In the genomic region with DNA sequence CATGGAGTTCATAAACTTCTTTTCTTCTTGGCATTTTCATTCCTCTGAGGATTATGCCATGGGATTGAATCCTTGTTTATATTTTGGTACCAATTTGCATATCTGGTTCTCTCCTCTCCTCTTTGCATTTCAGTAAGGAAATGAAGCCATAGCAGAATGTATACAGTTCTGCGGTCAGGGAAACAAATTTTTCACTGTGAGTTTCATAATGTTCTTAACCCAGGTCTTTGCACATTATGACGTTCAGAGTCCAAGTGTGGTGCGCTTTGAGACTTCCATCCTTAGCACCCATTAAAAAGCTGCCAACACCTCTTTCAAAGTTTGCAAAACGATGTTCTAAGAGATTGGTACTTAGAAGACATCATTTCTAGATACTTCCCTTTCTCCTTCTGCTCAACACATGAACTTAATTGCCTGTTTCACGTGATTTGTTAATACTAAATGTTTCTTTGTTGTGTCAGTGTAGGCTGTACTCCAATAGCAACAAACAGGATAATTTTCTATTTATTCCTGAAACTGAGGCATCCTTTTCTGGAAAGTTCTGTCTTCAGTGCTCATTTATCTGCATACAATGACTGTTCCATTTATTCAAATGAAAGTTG, we compare ENCODE assay signal across 13 cellular contexts.
A peak's percentile ranks its signal among the peaks of the same experiment; 100 is the strongest.
DNase-seq lines count a peak whose midpoint lies in the region; ATAC-seq and TF ChIP-seq lines count a peak whose summit lies in the region.
"Had no signal": no experiment of that assay in that cellular context is flagged by ENCODE, and none has a peak within 500 bp of the region (broad histone marks: within the 10 kb centered on the region; RNA-seq: fewer than 3 reads in every experiment).

No MANE protein-coding gene starts in this region.

- H3K27ac ChIP-seq in fibroblast of lung (ENCODE audit: insufficient read depth, low read length), result no peak overlapping the region
- no peak overlapping the region for H3K27ac ChIP-seq in neural progenitor cell
- H3K27ac ChIP-seq: C4-2B had no signal

- H2AFZ ChIP-seq in fibroblast of lung (ENCODE audit: low read length) (peak overlapping the region; percentile 12), neural progenitor cell (replicated peaks) (peak overlapping the region; percentile 26)

- no peak overlapping the region for H3K4me2 ChIP-seq in fibroblast of lung (ENCODE audit: extremely low read depth, insufficient read depth, low read length)
- no peak overlapping the region for H3K4me2 ChIP-seq in neural progenitor cell

- H3K9ac ChIP-seq in fibroblast of lung (ENCODE audit: insufficient read depth, low read length) (no peak overlapping the region), neural progenitor cell (no peak overlapping the region)

- H4K20me1 ChIP-seq in fibroblast of lung (ENCODE audit: control insufficient read depth, extremely low read depth, insufficient read depth, low read length) (no peaks in the 10 kb centered on the region), neural progenitor cell (ENCODE audit: low read depth) (no peaks in the 10 kb centered on the region)

- H3K9me3 Mint-ChIP-seq in neural progenitor cell, result no peaks in the 10 kb centered on the region
- H3K9me3 Mint-ChIP-seq: CD4-positive, alpha-beta T cell; H9 had no signal

- TF ChIP-seq CTCF in fibroblast of lung (conservative IDR thresholded peaks at IDR 0.05 in 1 of 2, IDR thresholded peaks at IDR 0.05 in 1 of 2; ENCODE audit: low read depth in 1 of 2, low read length in 2 of 2) (no peak), neural progenitor cell (IDR thresholded peaks at IDR 0.05) (no peak)

- H3K9me3 ChIP-seq in fibroblast of lung (ENCODE audit: control insufficient read depth, insufficient read depth, low read depth, low read length), result no peaks in the 10 kb centered on the region
- no peaks in the 10 kb centered on the region for H3K9me3 ChIP-seq in neural progenitor cell (ENCODE audit: low read depth)
- H3K9me3 ChIP-seq: Caco-2 had no signal

- H3K4me3 ChIP-seq in fibroblast of lung (replicated peaks in 1 of 4; ENCODE audit: control extremely low read depth in 1 of 4, insufficient read depth in 1 of 4, low read depth in 3 of 4, low read length in 4 of 4), result no peak overlapping the region
- H3K4me3 ChIP-seq in neural progenitor cell, result no peak overlapping the region

- no peaks in the 10 kb centered on the region for H3K4me1 Mint-ChIP-seq in neural progenitor cell
- H3K4me1 Mint-ChIP-seq: H9 had no signal

- no peaks in the 10 kb centered on the region for H3K36me3 Mint-ChIP-seq in neural progenitor cell

- H3K36me3 ChIP-seq in fibroblast of lung (ENCODE audit: control insufficient read depth, insufficient read depth, low read length) (no peaks in the 10 kb centered on the region), neural progenitor cell (no peaks in the 10 kb centered on the region)

- H3K27me3 ChIP-seq in fibroblast of lung (ENCODE audit: control insufficient read depth, insufficient read depth, low read length), result no peaks in the 10 kb centered on the region
- H3K27me3 ChIP-seq in neural progenitor cell, result no peaks in the 10 kb centered on the region

- DNase-seq in NCI-H526 treated with DMSO at 0.1 percent for 48 hours (lab: John Stamatoyannopoulos, UW) (peak; percentile 92), fibroblast of lung (ENCODE audit: low read depth in 2 of 2) (peak in 1 of 2 donors; percentile 95), neural progenitor cell (ENCODE audit: low spot score) (no peak), RPMI8226 (no peak)
- no peak for DNase-seq in activated CD4-positive, alpha-beta T cell treated with anti-CD3 and anti-CD28 coated beads for 48 hours
- DNase-seq: ACHN; AML-193; Caco-2; CD4-positive, alpha-beta T cell; H9 had no signal

- H3K4me3 Mint-ChIP-seq in neural progenitor cell, result no peak overlapping the region
- H3K4me3 Mint-ChIP-seq: CD4-positive, alpha-beta T cell; H9 had no signal

- no peaks in the 10 kb centered on the region for H3K4me1 ChIP-seq in fibroblast of lung (ENCODE audit: control insufficient read depth, extremely low read depth, insufficient read depth, low read length)
- H3K4me1 ChIP-seq in neural progenitor cell, result no peaks in the 10 kb centered on the region
- H3K4me1 ChIP-seq: Caco-2 had no signal

- H3K27me3 Mint-ChIP-seq in neural progenitor cell (ENCODE audit: insufficient read depth, low read depth), result no peaks in the 10 kb centered on the region

- H3F3A ChIP-seq in neural progenitor cell (ENCODE audit: low read depth), result no peaks in the 10 kb centered on the region

- no peak for ATAC-seq in HG02623 (IDR thresholded peaks at IDR 0.05; ENCODE audit: unreplicated experiment)
- ATAC-seq: HepG2 had no signal

- H3K27ac Mint-ChIP-seq in neural progenitor cell, result no peak overlapping the region
- H3K27ac Mint-ChIP-seq: CD4-positive, alpha-beta T cell; H9 had no signal

- H3K79me2 ChIP-seq in fibroblast of lung (ENCODE audit: control insufficient read depth, insufficient read depth, low read length) (no peaks in the 10 kb centered on the region), neural progenitor cell (ENCODE audit: low read depth) (no peaks in the 10 kb centered on the region)
